ENCODE assay signal across 9 cellular contexts in the genomic region with DNA sequence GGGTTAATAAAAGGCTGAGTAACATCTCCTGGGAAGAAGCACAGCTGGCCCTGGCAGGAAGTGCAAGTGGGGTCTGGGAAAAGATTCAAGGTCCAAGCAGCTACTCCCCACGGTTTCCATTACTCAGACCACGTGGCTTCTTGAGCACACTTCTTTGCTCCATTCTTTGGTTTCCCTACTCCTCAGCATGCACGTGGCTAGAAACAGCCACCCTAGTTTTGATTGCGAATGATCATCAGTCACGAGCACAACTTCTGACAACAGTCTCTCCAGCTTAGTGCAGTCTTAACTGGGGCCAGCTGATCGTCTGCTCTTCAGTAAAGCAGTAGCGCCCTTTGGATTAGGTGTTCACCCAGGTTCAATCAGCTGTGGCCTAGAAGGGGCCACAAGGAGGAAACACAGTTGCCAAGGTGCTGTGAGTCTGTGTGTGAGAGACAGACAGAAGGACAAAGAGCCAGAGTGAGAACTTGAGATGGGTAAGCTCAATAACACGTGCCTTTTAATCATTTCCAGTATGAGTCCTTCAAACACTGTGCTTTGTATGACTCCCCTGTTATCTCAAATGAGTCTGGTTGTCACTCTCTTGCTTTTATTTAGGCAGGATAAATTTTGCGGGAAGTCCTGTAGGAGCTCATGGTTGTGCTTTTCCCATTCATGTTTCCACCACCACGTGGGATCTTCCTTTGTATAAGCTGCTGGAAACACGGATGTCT. TPM values are rescaled to one million over a fixed set of nuclear protein-coding genes. Genes with fewer than 3 reads are reported as not detected.
DNase-seq lines count a peak whose midpoint lies in the region; ATAC-seq, FAIRE-seq and TF ChIP-seq lines count a peak whose summit lies in the region.
"Had no signal": no experiment of that assay in that cellular context is flagged by ENCODE, and none has a peak within 500 bp of the region (broad histone marks: within the 10 kb centered on the region; RNA-seq: fewer than 3 reads in every experiment).

No MANE protein-coding gene starts in this region.

- H3K4me2 ChIP-seq in SK-N-SH, result peak overlapping the region; percentile 70; the same call in 1 of the 2 replicates
- no peak overlapping the region for H3K4me2 ChIP-seq in K562 (ENCODE audit: insufficient read depth, low read length)

- H3K27me3 ChIP-seq in SK-N-SH (ENCODE audit: insufficient read depth) (no peaks in the 10 kb centered on the region), K562 (ENCODE audit: control insufficient read depth in 2 of 2, insufficient read depth in 2 of 2, low read length in 2 of 2) (peaks cover 8 to 29% of the 10 kb centered on the region in 2 experiments; a peak in 4 of 5 replicates), suprapubic skin (no peaks in the 10 kb centered on the region)
- H3K27me3 ChIP-seq: BE2C had no signal

- FAIRE-seq in K562 (lab: Jason Lieb, UNC), result no peak
- no peak for FAIRE-seq in kidney (lab: Jason Lieb, UNC)

- in situ Hi-C loops in K562 (cut with MboI), result no loop called here

- no peaks in the 10 kb centered on the region for H3K9me1 ChIP-seq in K562 (ENCODE audit: control insufficient read depth, insufficient read depth, low read length)

- ATAC-seq in SK-N-SH treated with all-trans-retinoic acid at 6 μM for 48 hours (no peak), K562 (no peak), GM19351 (IDR thresholded peaks at IDR 0.05; ENCODE audit: unreplicated experiment) (no peak), GM19023 (IDR thresholded peaks at IDR 0.05; ENCODE audit: unreplicated experiment) (no peak)

- H3F3A ChIP-seq in SK-N-SH (replicated peaks; ENCODE audit: insufficient read depth), result peaks cover 25% of the 10 kb centered on the region

- H3K36me3 ChIP-seq in SK-N-SH (replicated peaks in 1 of 2; ENCODE audit: control insufficient read depth in 1 of 2, insufficient read depth in 2 of 2, low read length in 1 of 2) (peaks cover 1 to 2% of the 10 kb centered on the region in 2 experiments), K562 (ENCODE audit: control insufficient read depth, insufficient read depth, low read length) (no peaks in the 10 kb centered on the region), kidney (ENCODE audit: control insufficient read depth in 1 of 2, insufficient read depth in 2 of 2, low read length in 2 of 2) (no peaks in the 10 kb centered on the region), suprapubic skin (no peaks in the 10 kb centered on the region)
- H3K36me3 ChIP-seq: BE2C had no signal

- TF ChIP-seq CTCF in SK-N-SH (IDR thresholded peaks at IDR 0.05), result no peak
- TF ChIP-seq CTCF in K562 (IDR thresholded peaks at IDR 0.05 in 2 of 3, conservative IDR thresholded peaks at IDR 0.05 in 1 of 3; ENCODE audit: insufficient read depth in 2 of 3, low read depth in 1 of 3, low read length in 3 of 3), result no peak
- no peak for TF ChIP-seq CTCF in kidney (IDR thresholded peaks at IDR 0.05; ENCODE audit: borderline replicate concordance, extremely low read depth, insufficient read depth)
- TF ChIP-seq CTCF in suprapubic skin (IDR thresholded peaks at IDR 0.05), result no peak

- DNase-seq in SK-N-SH (no peak), K562 (ENCODE audit: extremely low read depth in 1 of 4, low spot score in 3 of 4) (no peak), kidney (no peak), suprapubic skin (ENCODE audit: low spot score in 2 of 2) (no peak), medulla oblongata (ENCODE audit: extremely low spot score) (no peak)
- DNase-seq: BE2C had no signal

- H3K9me3 ChIP-seq in SK-N-SH (no peaks in the 10 kb centered on the region), K562 (replicated peaks; ENCODE audit: control insufficient read depth, insufficient read depth, low read depth, low read length) (no peaks in the 10 kb centered on the region), kidney (ENCODE audit: control insufficient read depth in 1 of 2, low read length in 2 of 2) (no peaks in the 10 kb centered on the region), suprapubic skin (no peaks in the 10 kb centered on the region)
- H3K9me3 ChIP-seq: BE2C had no signal

- POLR2A ChIA-PET in SK-N-SH (lab: Yijun Ruan, JAX) (interaction anchor here (0.8 to 1.6 kb wide), 4 partner anchors 11 to 304 kb away, joined by 3 to 6 read pairs (median 4); no protein-coding TSS in a partner anchor), K562 (lab: Yijun Ruan, JAX) (interaction anchor here (0.7 to 0.8 kb wide), 2 partner anchors 9 to 46 kb away, joined by 4 read pairs; no protein-coding TSS in a partner anchor)

- H3K27ac ChIP-seq in SK-N-SH (ENCODE audit: low read depth in 2 of 2, low read length in 1 of 2) (peak overlapping the region; percentile 84 to 90; a peak in 3 of 4 replicates), K562 (ENCODE audit: extremely low read depth, low read depth, low read length) (no peak overlapping the region), kidney (ENCODE audit: low read depth in 2 of 2, low read length in 2 of 2) (peak overlapping the region; percentile 91 to 92), suprapubic skin (peak overlapping the region; percentile 91)

- 87% methylated on average over 11 of the region's 11 CpGs for WGBS in SK-N-SH (ENCODE audit: low lambda C conversion rate)
- WGBS in K562 (ENCODE audit: insufficient coverage, low coverage, missing lambda C conversion rate), result 2% methylated on average over 11 of the region's 11 CpGs
- 65% methylated on average over 11 of the region's 11 CpGs for WGBS in suprapubic skin

- TF ChIP-seq EP300 in SK-N-SH (IDR thresholded peaks at IDR 0.05; ENCODE audit: borderline replicate concordance in 1 of 2, low read depth in 1 of 2, low read length in 1 of 2) (no peak), K562 (IDR thresholded peaks at IDR 0.05; ENCODE audit: low read length) (no peak), suprapubic skin (IDR thresholded peaks at IDR 0.05) (no peak)

- CTCF ChIA-PET in SK-N-SH (lab: Yijun Ruan, JAX), result interaction anchor here (0.5 to 2.1 kb wide), 8 partner anchors 16 to 512 kb away, joined by 3 to 14 read pairs (median 4); no protein-coding TSS in a partner anchor
- CTCF ChIA-PET in K562 (lab: Yijun Ruan, JAX; ENCODE audit: low intra/inter-chr PET ratio), result no interaction called here

- no TSS peak for BruUV-seq in K562 (replicated peaks; lab: Mats Ljungman, UMichigan)

- no peak for TF ChIP-seq POLR2A in K562 (conservative IDR thresholded peaks at IDR 0.05)
- no peak for TF ChIP-seq POLR2A in suprapubic skin (IDR thresholded peaks at IDR 0.05)

- peak overlapping the region; percentile 75; the same call in 1 of the 2 replicates for H2AFZ ChIP-seq in SK-N-SH (ENCODE audit: low read depth)
- peak overlapping the region; percentile 7; the same call in 1 of the 2 replicates for H2AFZ ChIP-seq in K562 (ENCODE audit: low read depth, low read length)

- no peak overlapping the region for H3K9ac ChIP-seq in SK-N-SH
- no peak overlapping the region for H3K9ac ChIP-seq in K562 (ENCODE audit: insufficient read depth in 1 of 2, low read depth in 2 of 2, low read length in 2 of 2)
- peak overlapping the region in 1 of 2 donors; percentile 70 for H3K9ac ChIP-seq in kidney (ENCODE audit: low read length in 2 of 2)

- H4K20me1 ChIP-seq in SK-N-SH (ENCODE audit: insufficient read depth) (0 out of 2 replicates have a peak, but pooled peaks cover 2% of the 10 kb centered on the region), K562 (replicated peaks; ENCODE audit: control insufficient read depth, insufficient read depth, low read length) (no peaks in the 10 kb centered on the region)

- intact Hi-C loops in K562 (cut with micrococcal nuclease), result no loop called here
- intact Hi-C loops in kidney (cut with DNase I), result no loop called here

- H3K4me3 ChIP-seq in SK-N-SH (ENCODE audit: low read depth in 2 of 2, low read length in 1 of 2) (no peak overlapping the region), K562 (no peak overlapping the region), kidney (ENCODE audit: low read length in 2 of 2) (peak overlapping the region; percentile 52 to 69), suprapubic skin (peak overlapping the region; percentile 65)

- H3K4me1 ChIP-seq in SK-N-SH (ENCODE audit: control insufficient read depth in 1 of 2, insufficient read depth in 2 of 2, low read depth in 1 of 2, low read length in 1 of 2) (peaks cover 0 to 14% of the 10 kb centered on the region in 2 experiments; a peak in 3 of 4 replicates), K562 (replicated peaks in 1 of 2; ENCODE audit: control insufficient read depth in 2 of 2, insufficient read depth in 2 of 2, low read length in 2 of 2) (peaks cover 0 to 13% of the 10 kb centered on the region in 2 experiments; a peak in 1 of 5 replicates), kidney (ENCODE audit: control insufficient read depth in 1 of 2, insufficient read depth in 1 of 2, low read depth in 1 of 2, low read length in 2 of 2) (peaks cover 7 to 9% of the 10 kb centered on the region in 2 donors), suprapubic skin (peaks cover 4% of the 10 kb centered on the region)
- H3K4me1 ChIP-seq: BE2C had no signal

- H3K79me2 ChIP-seq in SK-N-SH (ENCODE audit: insufficient read depth), result peaks cover 34% of the 10 kb centered on the region
- no peaks in the 10 kb centered on the region for H3K79me2 ChIP-seq in K562 (ENCODE audit: control insufficient read depth, insufficient read depth, low read length)

- TF ChIP-seq RAD21 in SK-N-SH (IDR thresholded peaks at IDR 0.05; ENCODE audit: low read length) (no peak), K562 (CRISPR knock-in tag; conservative IDR thresholded peaks at IDR 0.05 in 1 of 2, IDR thresholded peaks at IDR 0.05 in 1 of 2) (no peak)

- no peaks in the 10 kb centered on the region for H3K9me2 ChIP-seq in SK-N-SH

RNA-seq across cellular contexts. Expression of a gene that starts 1.0 kb away (rescaled TPM):
- polyA plus RNA-seq in SK-N-SH (2012; rRNA removed), result 27.6 and 31.6 TPM in 2 replicates
- polyA plus RNA-seq in SK-N-SH (2012; cell fraction: cytosol; rRNA removed), result 32.5 and 35.2 TPM in 2 replicates
- 14.6 and 24.9 TPM in 2 replicates for polyA plus RNA-seq in SK-N-SH (2012; cell fraction: nucleus; rRNA removed)
- not detected in 2 replicates for total RNA-seq in K562 (2011; cell fraction: chromatin; rRNA removed; ENCODE audit: low replicate concordance)
- total RNA-seq in K562 (2011; cell fraction: nucleolus; rRNA removed), result not detected in 2 replicates
- total RNA-seq in K562 (2011; cell fraction: nucleoplasm; rRNA removed), result not detected in 2 replicates
- not detected in 2 replicates for total RNA-seq in K562 (2014; rRNA removed)
- not detected in 2 replicates for total RNA-seq in K562 (2014; rRNA removed; fragmentation: Illumina TruSeq; extraction: Trizol)
- not detected in 2 replicates for total RNA-seq in K562 (2015; rRNA removed; fragmentation: Illumina TruSeq; extraction: Trizol)
- 0.11 and 0.20 TPM in 2 replicates for total RNA-seq in K562 (2021)
- polyA plus RNA-seq in K562 (2011; rRNA removed), result not detected in 2 replicates
- not detected in 2 replicates for polyA plus RNA-seq in K562 (2011; cell fraction: cytosol; rRNA removed)
- polyA plus RNA-seq in K562 (2011; cell fraction: nucleus; rRNA removed), result not detected in 2 replicates
- 0.05 TPM in 1 of 2 replicates, not detected in the other for polyA plus RNA-seq in K562 (2012)
- not detected in 2 replicates for polyA plus RNA-seq in K562 (2014; fragmentation: Illumina TruSeq; extraction: Trizol)
- polyA plus RNA-seq in K562 (2014; fragmentation: Nextera tagmentation; extraction: Ambion mirVana), result not detected
- polyA plus RNA-seq in K562 (2014; rRNA removed), result not detected in 2 replicates
- polyA minus RNA-seq in K562 (2011; rRNA and poly(A)+ RNA removed), result 0.03 TPM in 1 of 2 replicates, not detected in the other
- not detected in 2 replicates for polyA minus RNA-seq in K562 (2011; cell fraction: cytosol; rRNA and poly(A)+ RNA removed)
- not detected in 2 replicates for polyA minus RNA-seq in K562 (2011; cell fraction: nucleus; rRNA and poly(A)+ RNA removed)
- 80.3 TPM for total RNA-seq in kidney
- 25.1 TPM for polyA plus RNA-seq in kidney (ENCODE audit: insufficient read depth, low read depth, low replicate concordance)
- total RNA-seq in suprapubic skin, result 10 to 100 TPM; 16.7 to 26.2 (median 21.4) TPM

Comparison
In these comparisons a context has a peak if more than half of its experiments do, and no peak if none do; other contexts are left out.
1. H3K4me3 ChIP-seq: peak in kidney (2 of 2) and suprapubic skin (single experiment); none in SK-N-SH (0 of 2) and K562 (single experiment).
2. RNA of a gene that starts 1.0 kb away (total RNA-seq): 80.3 TPM in kidney (single experiment) and 16.7 to 26.2 TPM in suprapubic skin; 0.11 to 0.20 TPM in K562; every median in the first group is over 10 times any median in the second.